Comparison of ENCODE assay signal across 10 cellular contexts in the genomic region with DNA sequence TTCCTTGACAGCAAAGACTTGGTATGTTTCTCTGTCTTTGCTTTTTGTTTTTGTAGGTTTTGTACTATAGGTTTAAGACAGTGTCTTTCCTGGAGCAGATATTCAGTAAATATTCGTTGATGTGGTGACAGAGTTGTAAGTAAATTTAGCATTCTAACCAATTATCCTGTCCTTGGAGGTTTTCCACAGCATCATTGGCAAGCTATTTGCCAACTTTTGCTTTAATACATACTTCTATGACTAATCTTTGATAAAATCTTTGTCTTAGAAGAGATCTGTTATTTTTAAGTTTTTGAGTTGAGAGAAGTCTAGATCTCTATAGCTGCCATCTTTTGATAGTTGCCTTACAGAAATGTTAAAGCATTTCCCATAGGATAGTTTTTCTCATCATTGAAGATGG. TPM values are rescaled to one million over a fixed set of nuclear protein-coding genes. Genes with fewer than 3 reads are reported as not detected.
DNase-seq lines count a peak whose midpoint lies in the region; ATAC-seq, FAIRE-seq and TF ChIP-seq lines count a peak whose summit lies in the region.
"Had no signal": no experiment of that assay in that cellular context is flagged by ENCODE, and none has a peak within 500 bp of the region (broad histone marks: within the 10 kb centered on the region; RNA-seq: fewer than 3 reads in every experiment).

No MANE protein-coding gene starts in this region.

- H3K4me3 ChIP-seq in BLaER1 (no peak overlapping the region), Karpas-422 (ENCODE audit: low read length) (no peak overlapping the region), neural progenitor cell (no peak overlapping the region)
- H3K4me3 ChIP-seq: mucosa of descending colon had no signal

- ATAC-seq in HG03442 (IDR thresholded peaks at IDR 0.05; ENCODE audit: unreplicated experiment) (no peak), HG02840 (IDR thresholded peaks at IDR 0.05; ENCODE audit: low FRiP score, unreplicated experiment) (no peak)
- ATAC-seq: mucosa of descending colon had no signal

- peaks cover 86% of the 10 kb centered on the region for H3K79me2 ChIP-seq in Karpas-422 (ENCODE audit: low read length)
- peaks cover 86% of the 10 kb centered on the region for H3K79me2 ChIP-seq in neural progenitor cell (ENCODE audit: low read depth)

- H3K27me3 Mint-ChIP-seq in neural progenitor cell (ENCODE audit: insufficient read depth, low read depth), result no peaks in the 10 kb centered on the region

- H3K4me1 Mint-ChIP-seq in neural progenitor cell, result peaks cover 11% of the 10 kb centered on the region

- H3K27ac ChIP-seq in BLaER1 (no peak overlapping the region), Karpas-422 (ENCODE audit: low read length) (no peak overlapping the region), caudate nucleus (ENCODE audit: low read depth, low read length) (peak overlapping the region; percentile 18), neural progenitor cell (no peak overlapping the region)

- TF ChIP-seq CTCF in neural progenitor cell (IDR thresholded peaks at IDR 0.05) (no peak), D721Med (IDR thresholded peaks at IDR 0.05; ENCODE audit: insufficient read depth, missing control alignments) (no peak)

- peaks cover 2% of the 10 kb centered on the region for H3K36me3 ChIP-seq in BLaER1
- no peaks in the 10 kb centered on the region for H3K36me3 ChIP-seq in Karpas-422 (ENCODE audit: insufficient read depth, low read length)
- H3K36me3 ChIP-seq in neural progenitor cell, result no peaks in the 10 kb centered on the region

- H3K9me2 ChIP-seq in Karpas-422 (replicated peaks; ENCODE audit: insufficient read depth, low read length), result no peaks in the 10 kb centered on the region

- H3K9me3 ChIP-seq in BLaER1 (peaks cover 2% of the 10 kb centered on the region), Karpas-422 (ENCODE audit: low read length) (no peaks in the 10 kb centered on the region), neural progenitor cell (ENCODE audit: low read depth) (no peaks in the 10 kb centered on the region)
- H3K9me3 ChIP-seq: mucosa of descending colon had no signal

- H3K9ac ChIP-seq in BLaER1, result no peak overlapping the region
- H3K9ac ChIP-seq in Karpas-422 (ENCODE audit: low read length), result no peak overlapping the region
- no peak overlapping the region for H3K9ac ChIP-seq in neural progenitor cell

- no peak overlapping the region for H2AFZ ChIP-seq in Karpas-422 (ENCODE audit: low read length)
- no peak overlapping the region for H2AFZ ChIP-seq in neural progenitor cell (replicated peaks)

- H3K36me3 Mint-ChIP-seq in neural progenitor cell, result peaks cover 25% of the 10 kb centered on the region

- H3F3A ChIP-seq in neural progenitor cell (ENCODE audit: low read depth), result peaks cover 27% of the 10 kb centered on the region

- DNase-seq in Karpas-422 (no peak), caudate nucleus (lab: John Stamatoyannopoulos, UW) (no peak), neural progenitor cell (ENCODE audit: low spot score) (no peak), D721Med (ENCODE audit: insufficient read length, low spot score) (no peak)
- DNase-seq in activated CD4-positive, alpha-beta T cell treated with anti-CD3 and anti-CD28 coated beads, Interleukin-2, amount 50 U/mL, for 1 hour, result no peak
- DNase-seq: NCI-H1694 treated with DMSO at 0.1 percent for 48 hours had no signal

- no peak overlapping the region for H3K4me3 Mint-ChIP-seq in neural progenitor cell

- H3K4me1 ChIP-seq in BLaER1 (peaks cover 33% of the 10 kb centered on the region), Karpas-422 (ENCODE audit: low read length) (peaks cover 65% of the 10 kb centered on the region), neural progenitor cell (peaks cover 35% of the 10 kb centered on the region)

- no peak for FAIRE-seq in D721Med (lab: Jason Lieb, UNC)

- H3K27ac Mint-ChIP-seq in neural progenitor cell, result no peak overlapping the region

- peak overlapping the region; percentile 90 for H3K4me2 ChIP-seq in BLaER1
- peak overlapping the region; percentile 76 for H3K4me2 ChIP-seq in Karpas-422 (ENCODE audit: low read depth, low read length, poor library complexity, severe bottlenecking)
- H3K4me2 ChIP-seq in neural progenitor cell, result peak overlapping the region; percentile 1

- H4K20me1 ChIP-seq in BLaER1 (peaks cover 79% of the 10 kb centered on the region), Karpas-422 (ENCODE audit: insufficient read depth, low read depth, low read length) (peaks cover 37% of the 10 kb centered on the region; the same call in 1 of the 2 replicates), neural progenitor cell (ENCODE audit: low read depth) (peaks cover 45% of the 10 kb centered on the region)

- peaks cover 17% of the 10 kb centered on the region for H3K9me3 Mint-ChIP-seq in neural progenitor cell

- H3K27me3 ChIP-seq in BLaER1 (no peaks in the 10 kb centered on the region), Karpas-422 (ENCODE audit: low read length) (no peaks in the 10 kb centered on the region), neural progenitor cell (no peaks in the 10 kb centered on the region)

RNA-seq across cellular contexts. Expression of a gene that starts 3.8 kb away (rescaled TPM):
- total RNA-seq in Karpas-422 (2014; rRNA removed; shearing (Covaris generic); ENCODE audit: low replicate concordance), result 47.8 and 61.2 TPM in 2 replicates
- 55.1 and 71.7 TPM in 2 replicates for total RNA-seq in neural progenitor cell (ENCODE audit: low replicate concordance)

Comparison
In these comparisons a context has a peak if more than half of its experiments do, and no peak if none do; other contexts are left out.
1. H3K4me2 ChIP-seq: peak in every context shown above with its lines; median percentile 90 in BLaER1; 76 in Karpas-422; 1 in neural progenitor cell.